In the genomic region with DNA sequence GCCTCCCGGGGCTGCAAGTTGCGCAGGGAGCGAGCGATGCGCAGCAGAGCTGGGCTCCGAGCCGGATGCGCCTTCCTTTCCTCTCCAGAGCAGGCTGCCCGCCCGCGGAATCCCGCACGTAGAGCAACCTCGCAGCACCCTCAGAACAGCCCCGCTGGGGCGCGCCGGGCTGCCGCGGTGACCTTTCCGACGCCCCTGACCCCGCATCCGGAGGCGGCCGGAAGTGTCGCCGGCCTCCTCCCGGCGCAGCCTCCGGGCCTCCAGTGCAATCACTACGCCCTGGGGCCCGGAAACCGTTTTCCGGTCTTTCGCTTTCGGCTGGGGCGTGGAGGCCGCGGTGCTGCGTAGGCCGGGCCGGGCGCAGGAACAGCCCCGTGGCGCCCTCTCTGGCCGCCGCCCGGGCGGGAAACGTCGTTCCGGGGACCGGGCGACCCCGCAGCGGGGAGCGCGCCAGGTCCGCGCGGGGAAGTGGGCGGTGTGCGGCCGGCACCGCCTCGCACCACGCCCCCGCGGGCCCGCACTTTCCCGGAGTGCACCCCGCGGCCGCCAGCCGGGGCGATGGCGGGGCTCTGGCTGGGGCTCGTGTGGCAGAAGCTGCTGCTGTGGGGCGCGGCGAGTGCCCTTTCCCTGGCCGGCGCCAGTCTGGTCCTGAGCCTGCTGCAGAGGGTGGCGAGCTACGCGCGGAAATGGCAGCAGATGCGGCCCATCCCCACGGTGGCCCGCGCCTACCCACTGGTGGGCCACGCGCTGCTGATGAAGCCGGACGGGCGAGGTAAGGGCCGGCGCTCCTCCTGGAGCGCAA, we compare ENCODE assay signal across 8 cellular contexts. TPM values are rescaled to one million over a fixed set of nuclear protein-coding genes. Genes with fewer than 3 reads are reported as not detected.
DNase-seq lines count a peak whose midpoint lies in the region; ATAC-seq and TF ChIP-seq lines count a peak whose summit lies in the region.

CYP4V2 (plus strand) TSS at position 302 of the 802 bp plus-strand sequence; CDS start at position 559, 257 bp downstream.

- in situ Hi-C loops in SK-MEL-5 (cut with HindIII; ENCODE audit: low pct_unique_long_range_greater_than_20kb, low sequenced_read_pairs): no loop called here

- DNase-seq in DMS53 treated with DMSO at 0.1 percent for 48 hours (lab: John Stamatoyannopoulos, UW; ENCODE audit: unreplicated experiment): peak; percentile 53
- peak; percentile 63 for DNase-seq in HT-29 (ENCODE audit: low spot score)
- DNase-seq in SK-MEL-5 (ENCODE audit: low read depth, low spot score): peak; percentile 80
- peak; percentile 88 for DNase-seq in activated naive CD4-positive, alpha-beta T cell treated with anti-CD3 and anti-CD28 coated beads for 36 hours
- DNase-seq in globus pallidus (ENCODE audit: low spot score): peak; percentile 81
- peak; percentile 33 for DNase-seq in omental fat pad (ENCODE audit: low spot score)
- peak; percentile 80 for DNase-seq in testis

- no peaks in the 10 kb centered on the region for H3K9me3 ChIP-seq in testis

- no peaks in the 10 kb centered on the region for H3K36me3 ChIP-seq in testis (ENCODE audit: low read depth, missing control alignments)

- no peaks in the 10 kb centered on the region for H3K27me3 ChIP-seq in testis

- ATAC-seq in GM21360 (IDR thresholded peaks at IDR 0.05; ENCODE audit: unreplicated experiment): peak; percentile 85
- ATAC-seq in omental fat pad (ENCODE audit: low FRiP score): peak; percentile 89

- H3K4me3 ChIP-seq in testis: peak within 1 kb of the TSS; percentile 84 to 87

- H3K4me1 ChIP-seq in testis: peaks cover 13% of the 10 kb centered on the region

- H3K27me3 Mint-ChIP-seq in activated naive CD4-positive, alpha-beta T cell treated with anti-CD3 and anti-CD28 coated beads for 36 hours (ENCODE audit: low read depth): no peaks in the 10 kb centered on the region

- 0% methylated on average over 75 of the region's 100 CpGs; no CpG with 5 or more reads in 1 of the 2 donors for WGBS in testis, 2 donors

- peak within 1 kb of the TSS; percentile 93 to 95 for H3K27ac ChIP-seq in testis

- TF ChIP-seq POLR2A in testis (IDR thresholded peaks at IDR 0.05): no peak

- no peaks in the 10 kb centered on the region for H3K9me3 Mint-ChIP-seq in activated naive CD4-positive, alpha-beta T cell treated with anti-CD3 and anti-CD28 coated beads for 36 hours

- intact Hi-C loops in activated naive CD4-positive, alpha-beta T cell treated with anti-CD3 and anti-CD28 coated beads for 36 hours (cut with micrococcal nuclease): loop anchor here (1.0 to 5.0 kb wide), 8 partner anchors 11 to 795 kb away; partner anchors contain the start of genes ANKRD37, CCDC110, FAM149A and UFSP2
- intact Hi-C loops in testis (cut with DNase I; ENCODE audit: low total_unique reads): no loop called here

- CTCF ChIA-PET in activated naive CD4-positive, alpha-beta T cell treated with anti-CD3 and anti-CD28 coated beads for 36 hours (lab: Charles Lee): interaction anchor here (5.9 kb wide), 1 partner anchor 12 kb away, joined by 44 read pairs; no protein-coding TSS in a partner anchor

- peak within 1 kb of the TSS; percentile 92 for H3K27ac Mint-ChIP-seq in activated naive CD4-positive, alpha-beta T cell treated with anti-CD3 and anti-CD28 coated beads for 36 hours

- H3K4me3 Mint-ChIP-seq in activated naive CD4-positive, alpha-beta T cell treated with anti-CD3 and anti-CD28 coated beads for 36 hours: peak within 1 kb of the TSS; percentile 86

- H3K4me1 Mint-ChIP-seq in activated naive CD4-positive, alpha-beta T cell treated with anti-CD3 and anti-CD28 coated beads for 36 hours (ENCODE audit: low read depth): peaks cover 33% of the 10 kb centered on the region

- TF ChIP-seq CTCF in omental fat pad (IDR thresholded peaks at IDR 0.05) (no peak), testis (IDR thresholded peaks at IDR 0.05) (peak in 2 of 3 experiments; percentile 5 to 15)

- peaks cover 13% of the 10 kb centered on the region for H3K36me3 Mint-ChIP-seq in activated naive CD4-positive, alpha-beta T cell treated with anti-CD3 and anti-CD28 coated beads for 36 hours (ENCODE audit: low read depth)

RNA-seq across cellular contexts. Expression of gene CYP4V2, which starts in this region (rescaled TPM):
- total RNA-seq in HT-29 (2014; rRNA removed; shearing (Covaris generic)): 4.0 and 5.7 TPM in 2 replicates
- 61.6 and 62.8 TPM in 2 replicates for total RNA-seq in SK-MEL-5 (2014; rRNA removed; shearing (Covaris generic))
- 48.0 and 54.2 TPM in 2 replicates for polyA plus RNA-seq in SK-MEL-5 (2015; cell fraction: cytosol; rRNA removed)
- 84.2 and 84.8 TPM in 2 replicates for polyA plus RNA-seq in SK-MEL-5 (2015; cell fraction: nucleus; rRNA removed)
- 1 to 10 TPM; 3.3 TPM for total RNA-seq in activated naive CD4-positive, alpha-beta T cell treated with anti-CD3 and anti-CD28 coated beads for 36 hours
- total RNA-seq in omental fat pad (10 to 100 TPM; 27.7 to 36.0 (median 31.7) TPM), testis (10 to 100 TPM; 34.9 to 50.5 TPM)
- 11.4 TPM for polyA plus RNA-seq in testis (ENCODE audit: insufficient read depth, low read depth, low replicate concordance)

Comparison
In these comparisons a context has a peak if more than half of its experiments do, and no peak if none do; other contexts are left out.
1. Peak in every context shown above with its lines: DNase-seq, ATAC-seq, H3K4me3 ChIP-seq and H3K27ac ChIP-seq.
2. DNase-seq: peak in every context shown above with its lines; median percentile 88 in activated naive CD4-positive, alpha-beta T cell treated with anti-CD3 and anti-CD28 coated beads for 36 hours; 81 in globus pallidus; 80 in SK-MEL-5; 80 in testis; 63 in HT-29; 53 in DMS53 treated with DMSO at 0.1 percent for 48 hours; 33 in omental fat pad.
3. CTCF ChIP-seq: peak in testis (2 of 3); none in omental fat pad (0 of 3).